In the genomic region with DNA sequence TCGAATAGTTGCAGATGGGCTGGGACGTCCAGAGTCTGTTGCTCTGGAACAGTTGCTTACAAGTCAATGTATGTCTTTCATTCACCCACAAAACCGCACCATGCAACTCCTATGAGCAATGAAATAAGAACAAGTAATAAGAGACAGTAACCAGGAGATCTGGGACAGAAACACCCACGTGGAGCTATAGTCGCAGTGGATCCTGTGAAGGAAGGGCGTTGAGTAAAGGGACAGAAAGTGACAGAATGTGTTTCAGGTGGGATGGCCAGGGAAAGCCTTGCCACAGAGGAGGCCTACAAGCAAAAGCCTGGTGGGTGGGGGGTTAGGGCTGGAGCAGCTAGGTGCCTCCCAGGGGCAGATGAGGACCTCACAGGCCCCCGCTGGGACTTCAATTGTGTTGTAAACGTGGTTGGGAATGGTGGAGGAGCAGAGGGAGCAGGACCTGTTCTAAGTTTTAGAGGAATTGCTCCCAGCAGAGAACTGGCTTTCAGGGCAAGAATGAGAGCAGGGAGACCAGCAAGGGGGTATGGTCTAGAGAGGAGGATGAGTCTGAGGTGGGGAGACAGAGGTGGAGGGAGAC, we compare ENCODE assay signal across 19 cellular contexts.
"Had no signal": no experiment of that assay in that cellular context is flagged by ENCODE, and none has a peak within 500 bp of the region (broad histone marks: within the 10 kb centered on the region; RNA-seq: fewer than 3 reads in every experiment).

No MANE protein-coding gene starts in this region.

- H3K4me3 ChIP-seq: esophagus squamous epithelium, heart right ventricle, testis, transverse colon had no signal

- ATAC-seq: activated naive CD8-positive, alpha-beta T cell treated with anti-CD3 and anti-CD28 coated beads, Interleukin-2, amount 50 U/mL, for 24 hours; heart right ventricle; naive thymus-derived CD4-positive, alpha-beta T cell; right cardiac atrium; stimulated activated naive B cell treated with anti-CD40 and anti-IgM and Interleukin-4, amounts not matched to agents 10 μg/mL and 1 μg/mL and 100 μg/mL, for 72 hours had no signal

- DNase-seq: activated CD4-positive, alpha-beta T cell treated with anti-CD3 and anti-CD28 coated beads for 4 hours; activated CD4-positive, alpha-beta T cell treated with anti-CD3 and anti-CD28 coated beads, Interleukin-2, amount 50 U/mL, for 48 hours; activated CD8-positive, alpha-beta memory T cell treated with anti-CD3 and anti-CD28 coated beads for 24 hours; activated gamma-delta T cell; activated naive CD4-positive, alpha-beta T cell treated with anti-CD3 and anti-CD28 coated beads, Interleukin-2, amount 10 ng/mL, durations not matched to agents 7 days and 5 days; activated naive CD8-positive, alpha-beta T cell treated with anti-CD3 and anti-CD28 coated beads, Interleukin-2, amount 50 U/mL, for 24 hours; cortex of kidney; esophagus squamous epithelium; foreskin melanocyte; heart right ventricle; midbrain; naive thymus-derived CD4-positive, alpha-beta T cell; occipital lobe; right cardiac atrium; stimulated activated CD4-positive, alpha-beta T cell treated with anti-CD3 and anti-CD28 coated beads, Interleukin-15, amount 100 ng/mL, for 24 hours; stimulated activated CD4-positive, alpha-beta T cell treated with anti-CD3 and anti-CD28 coated beads, Interleukin-2, amount 100 ng/mL, for 24 hours; stimulated activated naive B cell treated with anti-CD40 and anti-IgM and Interleukin-4, amounts not matched to agents 10 μg/mL and 1 μg/mL and 100 μg/mL, for 72 hours; testis; transverse colon had no signal

- H3K27me3 ChIP-seq: esophagus squamous epithelium, testis, transverse colon had no signal

- H3K36me3 ChIP-seq: esophagus squamous epithelium, heart right ventricle, transverse colon had no signal

- H3K4me1 ChIP-seq: testis, transverse colon had no signal

- H3K9me3 ChIP-seq: esophagus squamous epithelium, testis, transverse colon had no signal

- H3K27ac ChIP-seq: heart right ventricle, testis, transverse colon had no signal
